Comparison of ENCODE assay signal across 30 cellular contexts in the genomic region with DNA sequence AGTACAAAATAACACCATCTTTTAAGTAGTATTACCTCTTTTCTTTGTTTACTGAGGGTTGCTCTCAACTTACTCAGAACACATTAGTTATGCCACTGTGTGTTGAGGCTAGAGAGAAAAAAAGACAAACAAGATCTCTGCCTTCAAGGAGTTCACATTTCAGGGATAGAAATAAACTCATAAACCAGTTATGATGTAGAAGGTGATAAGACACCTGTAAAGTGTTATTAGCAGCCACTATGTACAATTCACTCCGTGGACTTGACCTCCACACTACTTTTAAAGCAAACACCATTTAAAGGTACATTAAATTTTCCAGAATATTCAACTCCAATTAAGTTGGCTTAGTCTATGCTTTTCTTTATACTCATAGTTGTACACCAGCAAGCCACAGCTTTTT.
"Had no signal": no experiment of that assay in that cellular context is flagged by ENCODE, and none has a peak within 500 bp of the region (broad histone marks: within the 10 kb centered on the region; RNA-seq: fewer than 3 reads in every experiment).

No MANE protein-coding gene starts in this region.

- H3K4me2 ChIP-seq: KMS-11 had no signal

- H3K4me3 ChIP-seq: ascending aorta, cardiac muscle cell, SJSA1 had no signal

- H3K9ac ChIP-seq: KMS-11 had no signal

- H3K4me1 ChIP-seq: ascending aorta, SJSA1 had no signal

- H3K27ac ChIP-seq: ascending aorta, cardiac muscle cell, KMS-11, SJSA1, WERI-Rb-1 had no signal

- H3K27me3 ChIP-seq: ascending aorta, cardiac muscle cell, SJSA1 had no signal

- H3K9me3 ChIP-seq: ascending aorta, SJSA1 had no signal

- H3K36me3 ChIP-seq: ascending aorta, cardiac muscle cell, SJSA1, WERI-Rb-1 had no signal

- DNase-seq: activated CD4-positive, alpha-beta T cell treated with anti-CD3 and anti-CD28 coated beads for 1 hour; activated CD4-positive, alpha-beta T cell treated with anti-CD3 and anti-CD28 coated beads, Interleukin-2, amount 10 ng/mL, durations not matched to agents 24 days and 14 days; activated CD4-positive, alpha-beta T cell treated with anti-CD3 and anti-CD28 coated beads, Interleukin-2, amount 50 U/mL, for 4 hours; activated CD4-positive, CD25-positive, alpha-beta regulatory T cell; activated CD8-positive, alpha-beta T cell treated with anti-CD3 and anti-CD28 coated beads for 36 hours; activated effector memory CD4-positive, alpha-beta T cell treated with anti-CD3 and anti-CD28 coated beads, Interleukin-2, amount 50 U/mL, for 16 hours; activated naive CD4-positive, alpha-beta T cell treated with Interleukin-2 at 50 U/mL for 16 hours; activated naive CD8-positive, alpha-beta T cell treated with anti-CD3 and anti-CD28 coated beads, Interleukin-2, amount 10 ng/mL, durations not matched to agents 7 days and 5 days; activated T-cell treated with anti-CD3 and anti-CD28 coated beads, Interleukin-2, amount 50 U/mL, for 1 hour; activated T-cell treated with anti-CD3 and anti-CD28 coated beads, Interleukin-2, amount 50 U/mL, for 72 hours; amygdala; MM.1S; MV-4-11; NCI-H1092 treated with DMSO at 0.1 percent for 48 hours; NCI-H1417; NCI-H187 treated with DMSO at 0.1 percent for 48 hours; NCI-H2081; NCI-H345; NCI-H524 treated with DMSO at 0.1 percent for 48 hours; NCI-H748 treated with DMSO at 0.1 percent for 48 hours; NK-92 treated with Interleukin-12 subunit alpha and Interleukin-12 subunit beta, amount 100 ng/mL, for 24 hours; SHP77 treated with DMSO at 0.1 percent for 48 hours; SW 1271; T-helper 1 cell; T1000; WERI-Rb-1 had no signal
